ENCODE assay signal across 23 cellular contexts in the genomic region with DNA sequence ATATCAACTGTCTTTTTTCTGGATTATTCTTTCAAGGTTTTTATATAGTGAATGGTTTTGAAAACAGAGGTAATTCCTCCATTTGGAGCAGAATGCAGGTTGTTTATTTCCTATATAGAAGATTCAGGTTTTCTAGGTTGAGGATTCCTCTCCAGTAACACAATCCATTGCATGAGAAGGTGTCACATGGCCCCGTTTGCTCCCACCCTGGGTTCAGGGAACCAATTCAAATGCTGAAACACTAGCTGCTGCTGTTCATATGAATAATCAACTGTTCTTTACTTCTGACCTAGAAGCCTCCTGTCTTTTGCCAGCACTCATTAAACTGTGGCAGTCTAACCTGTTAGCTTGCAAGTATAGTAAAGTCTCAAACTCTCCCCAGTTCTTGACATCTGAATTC.
"Had no signal": no experiment of that assay in that cellular context is flagged by ENCODE, and none has a peak within 500 bp of the region (broad histone marks: within the 10 kb centered on the region; RNA-seq: fewer than 3 reads in every experiment).

No MANE protein-coding gene starts in this region.

- H3K27me3 ChIP-seq: body of pancreas, neutrophil, ovary, vagina had no signal

- H3K36me3 ChIP-seq: neutrophil, ovary, prostate gland, thoracic aorta, vagina had no signal

- H3K4me3 ChIP-seq: body of pancreas, ovary, prostate gland, thoracic aorta, vagina had no signal

- H3K9me3 ChIP-seq: body of pancreas, neutrophil, ovary, prostate gland, thoracic aorta, vagina had no signal

- H3K27ac ChIP-seq: body of pancreas, neutrophil, ovary, prostate gland, thoracic aorta, vagina had no signal

- H3K4me1 ChIP-seq: body of pancreas, prostate gland, vagina had no signal

- ATAC-seq: activated naive CD8-positive, alpha-beta T cell treated with anti-CD3 and anti-CD28 coated beads, Interleukin-2, amount 50 U/mL, for 24 hours; body of pancreas; left ventricle myocardium superior; natural killer cell treated with Interleukin-12 subunit alpha and Interleukin-12 subunit beta and Interleukin-15 and Interleukin-18, amount 100 ng/mL, for 72 hours had no signal

- DNase-seq: activated CD4-positive, alpha-beta memory T cell treated with anti-CD3 and anti-CD28 coated beads, Interleukin-2, amount 10 ng/mL, durations not matched to agents 7 days and 5 days; activated CD4-positive, alpha-beta T cell treated with anti-CD3 and anti-CD28 coated beads for 4 hours; activated CD4-positive, CD25-positive, alpha-beta regulatory T cell; activated gamma-delta T cell; activated naive CD4-positive, alpha-beta T cell treated with anti-CD3 and anti-CD28 coated beads, Interleukin-2, amount 50 U/mL, for 16 hours; activated naive CD8-positive, alpha-beta T cell treated with anti-CD3 and anti-CD28 coated beads, Interleukin-2, amount 50 U/mL, for 24 hours; activated T-cell treated with anti-CD3 and anti-CD28 coated beads for 4 hours; anterior cingulate cortex; body of pancreas; effector CD4-positive, alpha-beta T cell; foreskin melanocyte; hippocampal formation; kidney; left ventricle myocardium superior; ovary; stimulated activated CD4-positive, alpha-beta T cell treated with anti-CD3 and anti-CD28 coated beads, Interleukin-4, amount 100 ng/mL, for 24 hours; stimulated activated naive CD4-positive, alpha-beta T cell treated with Interleukin-2 at 50 U/mL for 16 hours; T-helper 9 cell had no signal
